ENCODE assay signal across 24 cellular contexts in the genomic region with DNA sequence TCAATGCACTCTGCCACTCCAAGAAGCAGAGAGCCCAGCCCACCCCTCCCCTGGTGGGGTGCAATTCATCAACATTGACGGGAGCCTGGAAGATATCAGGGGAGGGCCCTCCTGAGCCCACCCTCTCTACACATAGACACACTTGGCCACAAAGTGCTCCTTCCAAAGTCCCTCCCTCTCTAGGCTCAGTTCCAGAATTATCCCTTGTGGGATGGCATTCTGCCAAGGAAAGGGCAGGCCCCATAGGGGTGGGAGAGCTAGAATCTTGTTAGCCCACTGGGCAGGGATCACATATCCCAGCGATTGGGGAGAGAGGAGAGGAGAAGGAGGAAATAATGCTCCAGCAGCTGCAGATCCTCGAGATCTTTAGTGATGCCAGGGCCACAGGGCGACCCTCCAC.
A peak's percentile ranks its signal among the peaks of the same experiment; 100 is the strongest.
DNase-seq lines count a peak whose midpoint lies in the region; ATAC-seq lines count a peak whose summit lies in the region.
"Had no signal": no experiment of that assay in that cellular context is flagged by ENCODE, and none has a peak within 500 bp of the region (broad histone marks: within the 10 kb centered on the region; RNA-seq: fewer than 3 reads in every experiment).

No MANE protein-coding gene starts in this region.

- no peak overlapping the region for H2BK15ac ChIP-seq in neuronal stem cell (ENCODE audit: low read length)

- DNase-seq in DMS 273 (lab: John Stamatoyannopoulos, UW; ENCODE audit: unreplicated experiment) (peak; percentile 54), DMS 273 treated with DMSO at 0.1 percent for 48 hours (lab: John Stamatoyannopoulos, UW) (no peak), NCI-H2029 (lab: John Stamatoyannopoulos, UW) (peak; percentile 74), OCI-M1 (lab: John Stamatoyannopoulos, UW) (peak; percentile 22), neuronal stem cell (ENCODE audit: low spot score) (no peak), KG1 (lab: John Stamatoyannopoulos, UW) (no peak), pons (ENCODE audit: low spot score) (no peak)
- DNase-seq: activated CD4-positive, CD25-positive, alpha-beta regulatory T cell treated with anti-CD3 and anti-CD28 coated beads, Interleukin-2, amount 50 U/mL, for 72 hours; activated gamma-delta T cell treated with Interleukin-2 at 50 U/mL for 16 hours; amygdala; CD4-positive, CD25-positive, alpha-beta regulatory T cell; cerebellar nuclear complex; HCEC 1CT; mesenchymal stem cell; NCI-H146; stimulated activated naive B cell treated with anti-CD40 and anti-IgM and Interleukin-4, amounts not matched to agents 10 μg/mL and 1 μg/mL and 100 μg/mL, for 72 hours; T-helper 17 cell; tibial artery had no signal

- H2BK12ac ChIP-seq in neuronal stem cell (ENCODE audit: low read length), result no peak overlapping the region

- no peak for ATAC-seq in activated CD4-positive, CD25-positive, alpha-beta regulatory T cell treated with anti-CD3 and anti-CD28 coated beads, Interleukin-2, amount 50 U/mL, for 24 hours
- ATAC-seq: natural killer cell treated with Interleukin-12 subunit alpha and Interleukin-12 subunit beta and Interleukin-15 and Interleukin-18, amount 100 ng/mL, for 72 hours; Right ventricle myocardium inferior; stimulated activated naive B cell treated with anti-CD40 and anti-IgM and Interleukin-4, amounts not matched to agents 10 μg/mL and 1 μg/mL and 100 μg/mL, for 72 hours; T-helper 17 cell had no signal

- H3K27me3 ChIP-seq in neuronal stem cell (ENCODE audit: control insufficient read depth in 3 of 3, insufficient read depth in 3 of 3, low read depth in 1 of 3, low read length in 3 of 3), result peaks cover 0 to 8% (median 2%) of the 10 kb centered on the region in 3 experiments

- no peak overlapping the region for H3K4ac ChIP-seq in neuronal stem cell (ENCODE audit: low read length)

- H2AK5ac ChIP-seq in neuronal stem cell (ENCODE audit: low read depth, low read length), result no peak overlapping the region

- no peak overlapping the region for H2BK5ac ChIP-seq in neuronal stem cell (ENCODE audit: low read length)

- H3K4me3 ChIP-seq in neuronal stem cell (ENCODE audit: low read length in 2 of 2), result no peak overlapping the region
- H3K4me3 ChIP-seq: prostate gland, tibial artery had no signal

- H3K4me1 ChIP-seq in neuronal stem cell (ENCODE audit: control insufficient read depth in 2 of 2, insufficient read depth in 1 of 2, low read depth in 1 of 2, low read length in 2 of 2), result no peaks in the 10 kb centered on the region
- H3K4me1 ChIP-seq: prostate gland, tibial artery had no signal

- WGBS in neuronal stem cell (ENCODE audit: extremely low coverage in 2 of 2, insufficient read length in 2 of 2, insufficient replicate concordance in 1 of 2), 2 donors, result no CpG with 5 or more reads among the region's 4 CpGs

- no peak overlapping the region for H4K91ac ChIP-seq in neuronal stem cell (ENCODE audit: low read depth, low read length, poor library complexity)

- H3K36me3 ChIP-seq in neuronal stem cell (replicated peaks in 1 of 2; ENCODE audit: control insufficient read depth in 2 of 2, insufficient read depth in 2 of 2, low read length in 2 of 2), result no peaks in the 10 kb centered on the region
- H3K36me3 ChIP-seq: prostate gland, tibial artery had no signal

- H2BK120ac ChIP-seq in neuronal stem cell (ENCODE audit: low read depth, low read length), result no peak overlapping the region

- H2AFZ ChIP-seq in neuronal stem cell (ENCODE audit: low read length), result no peak overlapping the region

- no peak overlapping the region for H3K27ac ChIP-seq in neuronal stem cell (replicated peaks; ENCODE audit: low read length)
- H3K27ac ChIP-seq: 22Rv1, KMS-11, prostate gland, tibial artery had no signal

- no peak overlapping the region for H3K4me2 ChIP-seq in neuronal stem cell (ENCODE audit: insufficient read depth, low read length, poor library complexity, severe bottlenecking)
- H3K4me2 ChIP-seq: KMS-11 had no signal

- no peak overlapping the region for H3K14ac ChIP-seq in neuronal stem cell (ENCODE audit: low read length)

- H3K9ac ChIP-seq in neuronal stem cell (ENCODE audit: low read depth, low read length, poor library complexity), result peak overlapping the region; percentile 34
- H3K9ac ChIP-seq: KMS-11 had no signal

- no peaks in the 10 kb centered on the region for H3K79me1 ChIP-seq in neuronal stem cell (ENCODE audit: low read depth, low read length)

- H3K9me3 ChIP-seq in neuronal stem cell (replicated peaks in 1 of 2; ENCODE audit: control insufficient read depth in 2 of 2, insufficient read depth in 1 of 2, low read depth in 1 of 2, low read length in 2 of 2), result peaks cover 0 to 6% of the 10 kb centered on the region in 2 donors
- H3K9me3 ChIP-seq: prostate gland, tibial artery had no signal

- no peak overlapping the region for H4K8ac ChIP-seq in neuronal stem cell (ENCODE audit: low read depth, low read length)

- no peak overlapping the region for H3K23ac ChIP-seq in neuronal stem cell (ENCODE audit: low read depth, low read length, poor library complexity)

- H3K18ac ChIP-seq in neuronal stem cell (ENCODE audit: low read length), result no peak overlapping the region

Comparison
In these comparisons a context has a peak if more than half of its experiments do, and no peak if none do; other contexts are left out.
1. DNase-seq: peak in DMS 273 (single experiment), NCI-H2029 (single experiment) and OCI-M1 (single experiment); none in DMS 273 treated with DMSO at 0.1 percent for 48 hours (single experiment), neuronal stem cell (single experiment), KG1 (single experiment) and pons (single experiment).